Comparison of ENCODE assay signal across 14 cellular contexts in genomic region chr7:90834771-90835170, GRCh38.
"Had no signal": no experiment of that assay in that cellular context is flagged by ENCODE, and none has a peak within 500 bp of the region (broad histone marks: within the 10 kb centered on the region; RNA-seq: fewer than 3 reads in every experiment).

No MANE protein-coding gene starts in this region.

- H3K27me3 ChIP-seq: dorsolateral prefrontal cortex, heart right ventricle, thyroid gland had no signal

- H3K4me1 ChIP-seq: thyroid gland had no signal

- H3K9me3 ChIP-seq: thyroid gland had no signal

- ATAC-seq: activated CD8-positive, alpha-beta memory T cell treated with anti-CD3 and anti-CD28 coated beads, Interleukin-2, amount 10 ng/mL, durations not matched to agents 7 days and 5 days; activated naive CD8-positive, alpha-beta T cell treated with anti-CD3 and anti-CD28 coated beads, Interleukin-2, amount 50 U/mL, for 24 hours; heart right ventricle; stimulated activated effector memory CD8-positive, alpha-beta T cell treated with anti-CD3 and anti-CD28 coated beads, Interleukin-12 subunit alpha, Interleukin-12 subunit beta, amount 100 ng/mL, for 72 hours had no signal

- H3K27ac ChIP-seq: dorsolateral prefrontal cortex, heart right ventricle, thyroid gland had no signal

- DNase-seq: activated CD4-positive, alpha-beta T cell treated with anti-CD3 and anti-CD28 coated beads, Interleukin-2, amount 50 U/mL, for 48 hours; activated CD8-positive, alpha-beta memory T cell treated with anti-CD3 and anti-CD28 coated beads, Interleukin-2, amount 10 ng/mL, durations not matched to agents 7 days and 5 days; activated naive CD4-positive, alpha-beta T cell treated with anti-CD3 and anti-CD28 coated beads for 36 hours; activated naive CD8-positive, alpha-beta T cell treated with anti-CD3 and anti-CD28 coated beads, Interleukin-2, amount 50 U/mL, for 24 hours; activated T-cell treated with anti-CD3 and anti-CD28 coated beads, Interleukin-2, amount 50 U/mL, for 1 hour; aorta; dorsolateral prefrontal cortex; endodermal cell; heart right ventricle; stimulated activated CD4-positive, alpha-beta T cell treated with anti-CD3 and anti-CD28 coated beads, Interleukin-12 subunit alpha, Interleukin-12 subunit beta, amount 100 ng/mL, for 4 hours; T1000; thyroid gland had no signal

- FAIRE-seq: frontal cortex had no signal

- H3K36me3 ChIP-seq: heart right ventricle, thyroid gland had no signal

- H3K4me3 ChIP-seq: dorsolateral prefrontal cortex, heart right ventricle, thyroid gland had no signal
